Comparison of ENCODE assay signal across 11 cellular contexts in genomic region chr6:1552296-1552761, GRCh38. TPM values are rescaled to one million over a fixed set of nuclear protein-coding genes. Genes with fewer than 3 reads are reported as not detected.
DNase-seq lines count a peak whose midpoint lies in the region; ATAC-seq and TF ChIP-seq lines count a peak whose summit lies in the region.
"Had no signal": no experiment of that assay in that cellular context is flagged by ENCODE, and none has a peak within 500 bp of the region (broad histone marks: within the 10 kb centered on the region; RNA-seq: fewer than 3 reads in every experiment).

No MANE protein-coding gene starts in this region.

- no peaks in the 10 kb centered on the region for H3K79me2 ChIP-seq in OCI-LY3 (ENCODE audit: low read length)

- H3K27ac Mint-ChIP-seq in activated CD4-positive, alpha-beta T cell treated with anti-CD3 and anti-CD28 coated beads for 36 hours = no peak overlapping the region

- H3K27me3 ChIP-seq in cardiac muscle cell = peaks cover 9% of the 10 kb centered on the region
- no peaks in the 10 kb centered on the region; the same call in 1 of the 2 replicates for H3K27me3 ChIP-seq in OCI-LY3 (ENCODE audit: low read depth, low read length)
- H3K27me3 ChIP-seq in upper lobe of right lung = no peaks in the 10 kb centered on the region

- no peaks in the 10 kb centered on the region for H4K20me1 ChIP-seq in OCI-LY3 (ENCODE audit: insufficient read depth, low read length)

- H3K36me3 Mint-ChIP-seq in activated CD4-positive, alpha-beta T cell treated with anti-CD3 and anti-CD28 coated beads for 36 hours (ENCODE audit: low read depth) = peaks cover 17% of the 10 kb centered on the region

- POLR2A ChIA-PET in activated CD4-positive, alpha-beta T cell treated with anti-CD3 and anti-CD28 coated beads for 36 hours (lab: Charles Lee) = interaction anchor here (0.6 kb wide), 1 partner anchor 24 kb away, joined by 3 read pairs; no protein-coding TSS in a partner anchor

- intact Hi-C loops in cardiac septum (cut with DNase I) = no loop called here
- intact Hi-C loops in upper lobe of right lung (cut with DNase I) = no loop called here
- intact Hi-C loops in activated CD4-positive, alpha-beta T cell treated with anti-CD3 and anti-CD28 coated beads for 36 hours (cut with DNase I, micrococcal nuclease) = no loop called here

- H3K4me1 ChIP-seq in cardiac muscle cell (ENCODE audit: low read depth) (no peaks in the 10 kb centered on the region), OCI-LY3 (ENCODE audit: low read length) (no peaks in the 10 kb centered on the region), upper lobe of right lung (peaks cover 3% of the 10 kb centered on the region)

- peaks cover 29% of the 10 kb centered on the region for H3K4me1 Mint-ChIP-seq in activated CD4-positive, alpha-beta T cell treated with anti-CD3 and anti-CD28 coated beads for 36 hours

- no peak overlapping the region for H3K4me3 Mint-ChIP-seq in activated CD4-positive, alpha-beta T cell treated with anti-CD3 and anti-CD28 coated beads for 36 hours

- TF ChIP-seq CTCF in cardiac muscle cell (IDR thresholded peaks at IDR 0.05; ENCODE audit: low read depth, low read length) = peak; percentile 48
- peak; percentile 48 for TF ChIP-seq CTCF in OCI-LY3 (IDR thresholded peaks at IDR 0.05; ENCODE audit: low read depth, low read length)
- peak; percentile 54 for TF ChIP-seq CTCF in fibroblast of mammary gland (conservative IDR thresholded peaks at IDR 0.05; ENCODE audit: control insufficient read depth, insufficient read depth, low read depth, low read length)
- TF ChIP-seq CTCF in upper lobe of right lung (IDR thresholded peaks at IDR 0.05) = peak; percentile 23

- H3K4me3 ChIP-seq in cardiac muscle cell (no peak overlapping the region), OCI-LY3 (ENCODE audit: low read length) (no peak overlapping the region), fibroblast of mammary gland (ENCODE audit: control insufficient read depth, low read depth, low read length) (no peak overlapping the region), upper lobe of right lung (no peak overlapping the region)
- H3K4me3 ChIP-seq: stomach had no signal

- CTCF ChIA-PET in activated CD4-positive, alpha-beta T cell treated with anti-CD3 and anti-CD28 coated beads for 36 hours (lab: Charles Lee) = interaction anchor here (0.5 to 1.9 kb wide), 14 partner anchors 8 to 845 kb away, joined by 3 to 8 read pairs (median 5); no protein-coding TSS in a partner anchor

- no peak overlapping the region for H3K4me2 ChIP-seq in OCI-LY3 (ENCODE audit: low read length)

- no peaks in the 10 kb centered on the region for H3K9me3 Mint-ChIP-seq in activated CD4-positive, alpha-beta T cell treated with anti-CD3 and anti-CD28 coated beads for 36 hours (ENCODE audit: low read depth)

- H3K9me3 ChIP-seq in cardiac muscle cell (ENCODE audit: low read depth) = no peaks in the 10 kb centered on the region
- no peaks in the 10 kb centered on the region for H3K9me3 ChIP-seq in OCI-LY3 (ENCODE audit: insufficient read depth, low read length)
- H3K9me3 ChIP-seq in upper lobe of right lung = no peaks in the 10 kb centered on the region

- H3K36me3 ChIP-seq in cardiac muscle cell = no peaks in the 10 kb centered on the region
- no peaks in the 10 kb centered on the region for H3K36me3 ChIP-seq in OCI-LY3 (replicated peaks; ENCODE audit: low read depth, low read length)
- no peaks in the 10 kb centered on the region for H3K36me3 ChIP-seq in upper lobe of right lung

- no peak overlapping the region for H3K27ac ChIP-seq in cardiac muscle cell
- H3K27ac ChIP-seq in OCI-LY3 (ENCODE audit: low read length) = no peak overlapping the region
- no peak overlapping the region for H3K27ac ChIP-seq in upper lobe of right lung
- H3K27ac ChIP-seq: HL-60, stomach had no signal

- H2AFZ ChIP-seq in OCI-LY3 (ENCODE audit: low read depth, low read length) = no peak overlapping the region

- H3K27me3 Mint-ChIP-seq in activated CD4-positive, alpha-beta T cell treated with anti-CD3 and anti-CD28 coated beads for 36 hours = no peaks in the 10 kb centered on the region

- peak in 1 of 2 donors; percentile 47 for DNase-seq in cardiac muscle cell (ENCODE audit: low read depth in 1 of 2, low spot score in 1 of 2)
- DNase-seq in cardiac septum (ENCODE audit: low spot score) = no peak
- DNase-seq in fibroblast of mammary gland (ENCODE audit: low read depth) = peak; percentile 69
- no peak for DNase-seq in upper lobe of right lung
- DNase-seq in activated CD4-positive, alpha-beta T cell treated with anti-CD3 and anti-CD28 coated beads for 36 hours = no peak
- DNase-seq: stomach had no signal

- ATAC-seq in upper lobe of right lung (peak; percentile 84), HG02884 (IDR thresholded peaks at IDR 0.05; ENCODE audit: unreplicated experiment) (no peak), HG02798 (IDR thresholded peaks at IDR 0.05; ENCODE audit: poor library complexity, unreplicated experiment) (no peak)
- no peak for ATAC-seq in activated CD4-positive, alpha-beta T cell treated with anti-CD3 and anti-CD28 coated beads for 36 hours

- H3K9ac ChIP-seq in OCI-LY3 (ENCODE audit: low read length) = no peak overlapping the region

RNA-seq across cellular contexts. Expression of gene FOXC1, which starts 57.4 kb away (rescaled TPM):
- total RNA-seq in cardiac muscle cell (3.4 and 6.2 TPM in 2 replicates), cardiac septum (6.4 TPM), upper lobe of right lung (4.9 TPM)
- polyA plus RNA-seq in cardiac muscle cell = 1.8 and 2.5 TPM in 2 replicates
- under 1 TPM; 0.04 to 0.05 TPM for total RNA-seq in activated CD4-positive, alpha-beta T cell treated with anti-CD3 and anti-CD28 coated beads for 36 hours
- total RNA-seq: T-helper 2 cell treated with Interferon-gamma antibody and Interleukin-4, amounts not matched to agents 100 ng/mL and 5 ng/mL, for 36 hours had no signal
